8 cellular contexts compared by ENCODE assay signal in the genomic region with DNA sequence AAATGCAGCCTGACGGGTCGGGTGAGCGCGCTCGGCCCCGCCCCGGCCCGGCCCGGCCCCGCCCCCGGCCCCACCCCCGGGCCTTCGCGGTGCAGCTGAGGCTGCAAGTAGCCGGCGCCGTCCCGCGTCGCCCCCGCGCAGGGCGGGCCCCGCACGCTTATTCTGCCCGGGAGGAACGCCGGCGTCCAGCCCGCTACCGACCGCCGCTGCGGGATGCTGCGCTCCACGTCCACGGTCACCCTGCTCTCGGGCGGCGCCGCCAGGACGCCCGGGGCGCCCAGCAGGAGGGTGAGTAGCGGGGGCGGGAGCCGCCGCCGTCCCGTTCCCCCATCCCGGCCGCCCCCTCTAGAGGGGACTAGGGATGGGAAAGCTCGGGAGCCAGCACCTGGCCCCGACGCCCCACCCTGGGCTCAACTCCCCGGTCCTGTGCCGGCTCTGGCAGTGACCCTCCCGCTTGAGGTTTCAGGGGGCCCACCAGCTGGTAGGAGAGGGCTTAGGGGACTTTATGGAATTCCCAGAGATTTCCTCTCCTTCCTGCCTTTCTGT. TPM values are rescaled to one million over a fixed set of nuclear protein-coding genes. Genes with fewer than 3 reads are reported as not detected.
DNase-seq lines count a peak whose midpoint lies in the region; ATAC-seq and TF ChIP-seq lines count a peak whose summit lies in the region.

A gene with protein sequence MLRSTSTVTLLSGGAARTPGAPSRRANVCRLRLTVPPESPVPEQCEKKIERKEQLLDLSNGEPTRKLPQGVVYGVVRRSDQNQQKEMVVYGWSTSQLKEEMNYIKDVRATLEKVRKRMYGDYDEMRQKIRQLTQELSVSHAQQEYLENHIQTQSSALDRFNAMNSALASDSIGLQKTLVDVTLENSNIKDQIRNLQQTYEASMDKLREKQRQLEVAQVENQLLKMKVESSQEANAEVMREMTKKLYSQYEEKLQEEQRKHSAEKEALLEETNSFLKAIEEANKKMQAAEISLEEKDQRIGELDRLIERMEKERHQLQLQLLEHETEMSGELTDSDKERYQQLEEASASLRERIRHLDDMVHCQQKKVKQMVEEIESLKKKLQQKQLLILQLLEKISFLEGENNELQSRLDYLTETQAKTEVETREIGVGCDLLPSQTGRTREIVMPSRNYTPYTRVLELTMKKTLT (plus strand): TSS at position 83 of the 546 bp plus-strand sequence. CDS start 131 bp downstream, at position 214.

- no peak for TF ChIP-seq CTCF in BJ (IDR thresholded peaks at IDR 0.05; ENCODE audit: insufficient read depth, low read depth, low read length)
- TF ChIP-seq CTCF in ovary (IDR thresholded peaks at IDR 0.05): no peak

- peak within 1 kb of the TSS; percentile 56 for H3K4me3 Mint-ChIP-seq in activated T-helper 2 cell treated with anti-CD3 and anti-CD28 coated beads, Interferon-gamma antibody, Interleukin-2, Interleukin-4, amounts not matched to agents 10 μg/mL and 5 μg/mL and 100 μg/mL, durations not matched to agents 14 hours and 24 hours and 36 hours (ENCODE audit: low read depth)

- POLR2A ChIA-PET in BJ (lab: Charles Lee): no interaction called here

- ATAC-seq in GM21529 (IDR thresholded peaks at IDR 0.05; ENCODE audit: unreplicated experiment): no peak

- H3K4me3 ChIP-seq in BJ (ENCODE audit: low read depth, low read length): peak within 1 kb of the TSS; percentile 45
- peak within 1 kb of the TSS; percentile 69 for H3K4me3 ChIP-seq in ovary
- peak within 1 kb of the TSS; percentile 82 for H3K4me3 ChIP-seq in urinary bladder (ENCODE audit: low read depth, low read length)
- H3K4me3 ChIP-seq in HAP-1: no peak within 1 kb of the TSS

- CTCF ChIA-PET in BJ (lab: Yijun Ruan, JAX): interaction anchor here (1.7 kb wide), 1 partner anchor 20 kb away, joined by 5 read pairs; no protein-coding TSS in a partner anchor

- H3K9me3 Mint-ChIP-seq in activated T-helper 2 cell treated with anti-CD3 and anti-CD28 coated beads, Interferon-gamma antibody, Interleukin-2, Interleukin-4, amounts not matched to agents 10 μg/mL and 5 μg/mL and 100 μg/mL, durations not matched to agents 14 hours and 24 hours and 36 hours: no peaks in the 10 kb centered on the region

- in situ Hi-C loops in HAP-1 (cut with MboI; ENCODE audit: low sequenced_read_pairs): no loop called here

- intact Hi-C loops in activated T-helper 2 cell treated with anti-CD3 and anti-CD28 coated beads, Interferon-gamma antibody, Interleukin-2, Interleukin-4, amounts not matched to agents 10 μg/mL and 5 μg/mL and 100 μg/mL, durations not matched to agents 14 hours and 24 hours and 36 hours (cut with micrococcal nuclease): no loop called here
- intact Hi-C loops in ovary (cut with DNase I): no loop called here

- no peak for TF ChIP-seq EP300 in ovary (IDR thresholded peaks at IDR 0.05)

- H3K36me3 Mint-ChIP-seq in activated T-helper 2 cell treated with anti-CD3 and anti-CD28 coated beads, Interferon-gamma antibody, Interleukin-2, Interleukin-4, amounts not matched to agents 10 μg/mL and 5 μg/mL and 100 μg/mL, durations not matched to agents 14 hours and 24 hours and 36 hours (ENCODE audit: low read depth): no peaks in the 10 kb centered on the region

- no peak for DNase-seq in BJ (ENCODE audit: low read depth)
- DNase-seq in NCI-H1105 treated with DMSO at 0.1 percent for 48 hours (lab: John Stamatoyannopoulos, UW): peak; percentile 36
- peak; percentile 12 for DNase-seq in activated T-helper 2 cell treated with anti-CD3 and anti-CD28 coated beads, Interferon-gamma antibody, Interleukin-2, Interleukin-4, amounts not matched to agents 10 μg/mL and 5 μg/mL and 100 μg/mL, durations not matched to agents 14 hours and 24 hours and 36 hours (ENCODE audit: low spot score)
- DNase-seq in glomerular endothelial cell (ENCODE audit: extremely low read depth, low read depth, low spot score): no peak
- DNase-seq in ovary: peak in 4 of 5 donors; percentile 32 to 75 (median 51)
- DNase-seq in HAP-1 (ENCODE audit: low spot score in 2 of 2): no peak

- H3K9me3 ChIP-seq in ovary (no peaks in the 10 kb centered on the region), HAP-1 (no peaks in the 10 kb centered on the region)

- H3K27me3 ChIP-seq in BJ (ENCODE audit: control insufficient read depth, insufficient read depth, low read length) (peaks cover 5% of the 10 kb centered on the region; the same call in 1 of the 2 replicates), ovary (no peaks in the 10 kb centered on the region), HAP-1 (ENCODE audit: low read depth) (no peaks in the 10 kb centered on the region)

- H3K27ac ChIP-seq in ovary: peak within 1 kb of the TSS in 1 of 2 donors; percentile 16
- peak within 1 kb of the TSS; percentile 92 for H3K27ac ChIP-seq in urinary bladder (ENCODE audit: low read depth)

- H3K4me1 Mint-ChIP-seq in activated T-helper 2 cell treated with anti-CD3 and anti-CD28 coated beads, Interferon-gamma antibody, Interleukin-2, Interleukin-4, amounts not matched to agents 10 μg/mL and 5 μg/mL and 100 μg/mL, durations not matched to agents 14 hours and 24 hours and 36 hours (ENCODE audit: low read depth): peaks cover 17% of the 10 kb centered on the region

- H3K27ac Mint-ChIP-seq in activated T-helper 2 cell treated with anti-CD3 and anti-CD28 coated beads, Interferon-gamma antibody, Interleukin-2, Interleukin-4, amounts not matched to agents 10 μg/mL and 5 μg/mL and 100 μg/mL, durations not matched to agents 14 hours and 24 hours and 36 hours: no peak within 1 kb of the TSS

- H3K4me1 ChIP-seq in ovary (ENCODE audit: insufficient read depth) (peaks cover 17% of the 10 kb centered on the region), urinary bladder (ENCODE audit: insufficient read depth) (peaks cover 4% of the 10 kb centered on the region), HAP-1 (no peaks in the 10 kb centered on the region)

- peaks cover 24% of the 10 kb centered on the region for H3K27me3 Mint-ChIP-seq in activated T-helper 2 cell treated with anti-CD3 and anti-CD28 coated beads, Interferon-gamma antibody, Interleukin-2, Interleukin-4, amounts not matched to agents 10 μg/mL and 5 μg/mL and 100 μg/mL, durations not matched to agents 14 hours and 24 hours and 36 hours (ENCODE audit: low read depth)

- no peaks in the 10 kb centered on the region for H3K36me3 ChIP-seq in BJ (ENCODE audit: control insufficient read depth, insufficient read depth, low read length)
- H3K36me3 ChIP-seq in ovary: no peaks in the 10 kb centered on the region
- H3K36me3 ChIP-seq in urinary bladder (ENCODE audit: insufficient read depth): no peaks in the 10 kb centered on the region
- H3K36me3 ChIP-seq in HAP-1 (replicated peaks): no peaks in the 10 kb centered on the region

- no peak for TF ChIP-seq POLR2A in ovary (IDR thresholded peaks at IDR 0.05)

- whole genome bisulfite sequencing in ovary, 3 donors: 2 to 3% (median 2%) methylated on average over 43 to 58 of the region's 58 CpGs
- WGBS in urinary bladder: under 1% methylated on average over 58 of the region's 58 CpGs

RNA-seq across cellular contexts. Expression of the gene that starts here (rescaled TPM):
- polyA plus RNA-seq in BJ (2011; rRNA removed) (0.11 and 0.45 TPM in 2 replicates), ovary (10 to 100 TPM in 1 of 2 donors, 1 to 10 TPM in 1; 7.3 to 11.3 TPM), urinary bladder (152 TPM)
- 0.09 TPM in 1 of 2 replicates, not detected in the other for polyA minus RNA-seq in BJ (2011; rRNA and poly(A)+ RNA removed)
- not detected in 2 replicates for total RNA-seq in activated T-helper 2 cell treated with anti-CD3 and anti-CD28 coated beads, Interferon-gamma antibody, Interleukin-2, Interleukin-4, amounts not matched to agents 10 μg/mL and 5 μg/mL and 100 μg/mL, durations not matched to agents 14 hours and 24 hours and 36 hours
- total RNA-seq in glomerular endothelial cell (3.1 and 23.0 TPM in 2 replicates), ovary (10 to 100 TPM in 1 of 7 donors, 1 to 10 TPM in 6; 1.1 to 11.0 (median 3.9) TPM), urinary bladder (19.2 TPM)

Comparison
In these comparisons a context has a peak if more than half of its experiments do, and no peak if none do; other contexts are left out.
1. RNA of the gene that starts here (polyA plus RNA-seq): 152 TPM in urinary bladder (single experiment); 7.3 to 11.3 TPM in ovary and 0.11 to 0.45 TPM in BJ; every median in the first group is over 10 times any median in the second.
2. Peak in DNase-seq in activated T-helper 2 cell treated with anti-CD3 and anti-CD28 coated beads, Interferon-gamma antibody, Interleukin-2, Interleukin-4, amounts not matched to agents 10 μg/mL and 5 μg/mL and 100 μg/mL, durations not matched to agents 14 hours and 24 hours and 36 hours; RNA of the gene not detected or under 1 TPM.
3. DNase-seq: peak in NCI-H1105 treated with DMSO at 0.1 percent for 48 hours (single experiment) and ovary (4 of 5); none in BJ (single experiment), glomerular endothelial cell (single experiment) and HAP-1 (0 of 2).